25 cellular contexts compared by ENCODE assay signal in genomic region chr2:176676257-176676570, GRCh38.
"Had no signal": no experiment of that assay in that cellular context is flagged by ENCODE, and none has a peak within 500 bp of the region (broad histone marks: within the 10 kb centered on the region; RNA-seq: fewer than 3 reads in every experiment).

No MANE protein-coding gene starts in this region.

- DNase-seq: activated B cell treated with CpG ODN at 0.5 μM for 24 hours; activated CD4-positive, alpha-beta T cell treated with anti-CD3 and anti-CD28 coated beads for 48 hours; activated CD4-positive, alpha-beta T cell treated with anti-CD3 and anti-CD28 coated beads, Interleukin-2, amount 50 U/mL, for 1 hour; activated CD4-positive, alpha-beta T cell treated with anti-CD3 and anti-CD28 coated beads, Interleukin-2, amount 50 U/mL, for 48 hours; activated CD8-positive, alpha-beta memory T cell treated with anti-CD3 and anti-CD28 coated beads for 24 hours; activated CD8-positive, alpha-beta T cell treated with anti-CD3 and anti-CD28 coated beads for 36 hours; activated effector memory CD4-positive, alpha-beta T cell treated with Interleukin-2 at 50 U/mL for 16 hours; activated gamma-delta T cell treated with Interleukin-2 at 50 U/mL for 16 hours; activated naive CD4-positive, alpha-beta T cell treated with anti-CD3 and anti-CD28 coated beads, Interleukin-2, amount 50 U/mL, for 16 hours; activated naive CD4-positive, alpha-beta T cell treated with Interleukin-2 at 50 U/mL for 16 hours; activated T-cell treated with anti-CD3 and anti-CD28 coated beads, Interleukin-2, amount 50 U/mL, for 4 hours; amniotic stem cell; anterior cingulate cortex; brain microvascular endothelial cell; dorsolateral prefrontal cortex; effector memory CD4-positive, alpha-beta T cell; foreskin keratinocyte; gastrocnemius medialis; glutamatergic neuron; heart left ventricle; T-helper 17 cell; T1000 had no signal

- H3K27ac ChIP-seq: brain microvascular endothelial cell, coronary artery, dorsolateral prefrontal cortex, esophagus muscularis mucosa, foreskin keratinocyte, gastrocnemius medialis, heart left ventricle, WERI-Rb-1 had no signal

- H3K4me3 ChIP-seq: coronary artery, dorsolateral prefrontal cortex, esophagus muscularis mucosa, gastrocnemius medialis, heart left ventricle had no signal

- H3K36me3 ChIP-seq: brain microvascular endothelial cell, esophagus muscularis mucosa, gastrocnemius medialis, heart left ventricle, WERI-Rb-1 had no signal

- H3K9me3 ChIP-seq: esophagus muscularis mucosa, gastrocnemius medialis, heart left ventricle had no signal

- H3K27me3 ChIP-seq: brain microvascular endothelial cell, esophagus muscularis mucosa, gastrocnemius medialis had no signal

- H3K4me1 ChIP-seq: foreskin keratinocyte, gastrocnemius medialis had no signal
